1 cellular context compared by ENCODE assay signal in the genomic region with DNA sequence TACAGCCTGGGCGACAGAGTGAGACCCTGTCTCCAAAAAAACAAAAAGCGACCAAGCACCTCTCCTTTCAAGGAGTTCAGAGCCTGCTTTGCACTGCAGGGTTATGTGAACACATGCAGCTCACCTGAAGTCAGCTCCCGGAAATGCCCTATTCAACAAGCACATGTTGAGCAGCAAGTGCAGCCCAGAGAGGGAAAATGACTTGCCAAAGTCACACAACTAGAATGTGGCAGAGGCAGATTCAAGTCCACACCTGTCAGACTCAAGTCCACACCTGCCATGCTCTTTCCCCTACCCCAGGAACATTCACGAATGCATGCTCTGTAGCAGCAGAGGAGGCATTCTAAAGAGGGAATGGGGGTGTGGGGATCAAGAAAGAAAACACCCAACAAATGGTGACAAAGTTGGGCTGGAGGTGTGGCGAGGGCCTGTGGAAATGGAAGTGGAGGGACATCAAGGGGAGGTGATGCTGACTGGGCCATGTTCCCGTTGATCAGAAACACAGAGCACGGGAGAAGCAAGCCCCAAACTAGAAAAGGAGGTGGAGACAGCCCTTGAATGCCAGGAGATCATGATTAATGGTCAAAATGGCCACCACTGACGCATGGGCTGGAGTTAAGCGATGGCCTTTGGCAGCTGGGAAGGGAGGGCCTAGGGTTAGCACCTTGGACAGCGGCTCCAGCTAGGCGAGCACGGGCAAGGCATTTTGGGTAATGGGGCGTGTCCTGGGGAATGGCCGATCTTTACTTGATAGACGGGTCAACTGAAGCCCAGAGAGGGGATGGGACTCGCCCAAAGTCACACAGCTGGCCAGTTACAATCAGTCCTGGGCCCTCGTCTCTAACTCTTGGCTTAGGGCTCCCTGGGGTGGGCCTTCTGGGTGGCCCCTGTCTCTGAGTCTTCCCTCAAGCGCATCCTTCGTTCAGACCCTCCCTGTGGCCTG.
TF ChIP-seq lines count a peak whose summit lies in the region.

No MANE protein-coding gene starts in this region.

TF ChIP-seq in HCT116, 20 proteins besides CTCF, POLR2A, EP300 and RAD21 (continued from another document):
- TF ChIP-seq, protein P1, sequence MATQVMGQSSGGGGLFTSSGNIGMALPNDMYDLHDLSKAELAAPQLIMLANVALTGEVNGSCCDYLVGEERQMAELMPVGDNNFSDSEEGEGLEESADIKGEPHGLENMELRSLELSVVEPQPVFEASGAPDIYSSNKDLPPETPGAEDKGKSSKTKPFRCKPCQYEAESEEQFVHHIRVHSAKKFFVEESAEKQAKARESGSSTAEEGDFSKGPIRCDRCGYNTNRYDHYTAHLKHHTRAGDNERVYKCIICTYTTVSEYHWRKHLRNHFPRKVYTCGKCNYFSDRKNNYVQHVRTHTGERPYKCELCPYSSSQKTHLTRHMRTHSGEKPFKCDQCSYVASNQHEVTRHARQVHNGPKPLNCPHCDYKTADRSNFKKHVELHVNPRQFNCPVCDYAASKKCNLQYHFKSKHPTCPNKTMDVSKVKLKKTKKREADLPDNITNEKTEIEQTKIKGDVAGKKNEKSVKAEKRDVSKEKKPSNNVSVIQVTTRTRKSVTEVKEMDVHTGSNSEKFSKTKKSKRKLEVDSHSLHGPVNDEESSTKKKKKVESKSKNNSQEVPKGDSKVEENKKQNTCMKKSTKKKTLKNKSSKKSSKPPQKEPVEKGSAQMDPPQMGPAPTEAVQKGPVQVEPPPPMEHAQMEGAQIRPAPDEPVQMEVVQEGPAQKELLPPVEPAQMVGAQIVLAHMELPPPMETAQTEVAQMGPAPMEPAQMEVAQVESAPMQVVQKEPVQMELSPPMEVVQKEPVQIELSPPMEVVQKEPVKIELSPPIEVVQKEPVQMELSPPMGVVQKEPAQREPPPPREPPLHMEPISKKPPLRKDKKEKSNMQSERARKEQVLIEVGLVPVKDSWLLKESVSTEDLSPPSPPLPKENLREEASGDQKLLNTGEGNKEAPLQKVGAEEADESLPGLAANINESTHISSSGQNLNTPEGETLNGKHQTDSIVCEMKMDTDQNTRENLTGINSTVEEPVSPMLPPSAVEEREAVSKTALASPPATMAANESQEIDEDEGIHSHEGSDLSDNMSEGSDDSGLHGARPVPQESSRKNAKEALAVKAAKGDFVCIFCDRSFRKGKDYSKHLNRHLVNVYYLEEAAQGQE (IDR thresholded peaks at IDR 0.05; ENCODE audit: low read depth), result peak; percentile 99
- no peak for TF ChIP-seq SIN3A (IDR thresholded peaks at IDR 0.05; ENCODE audit: low read depth)
- no peak for TF ChIP-seq EGR1 (IDR thresholded peaks at IDR 0.05; ENCODE audit: low read depth)
- TF ChIP-seq SP1 (IDR thresholded peaks at IDR 0.05; ENCODE audit: low read depth), result no peak
- TF ChIP-seq SRF (IDR thresholded peaks at IDR 0.05; ENCODE audit: low read depth), result no peak
- no peak for TF ChIP-seq ZFX (IDR thresholded peaks at IDR 0.05)
- no peak for TF ChIP-seq ZNF274 (IDR thresholded peaks at IDR 0.05; ENCODE audit: low read depth, low read length)
TF ChIP-seq in HCT116: peak in this region for 3.
